9 cellular contexts compared by ENCODE assay signal in genomic region chr2:23939054-23939436, GRCh38. TPM values are rescaled to one million over a fixed set of nuclear protein-coding genes. Genes with fewer than 3 reads are reported as not detected.
A peak's percentile ranks its signal among the peaks of the same experiment; 100 is the strongest.
DNase-seq lines count a peak whose midpoint lies in the region; ATAC-seq and TF ChIP-seq lines count a peak whose summit lies in the region.
"Had no signal": no experiment of that assay in that cellular context is flagged by ENCODE, and none has a peak within 500 bp of the region (broad histone marks: within the 10 kb centered on the region; RNA-seq: fewer than 3 reads in every experiment).

No MANE protein-coding gene starts in this region.

- no peak for DNase-seq in activated naive CD4-positive, alpha-beta T cell treated with anti-CD3 and anti-CD28 coated beads, Interleukin-2, amount 10 ng/mL, durations not matched to agents 7 days and 5 days
- no peak for DNase-seq in activated naive CD4-positive, alpha-beta T cell treated with anti-CD3 and anti-CD28 coated beads, Interleukin-2, amount 50 U/mL, for 16 hours
- no peak for DNase-seq in activated naive CD8-positive, alpha-beta T cell treated with anti-CD3 and anti-CD28 coated beads, Interleukin-2, amount 50 U/mL, for 24 hours
- no peak for DNase-seq in lower lobe of right lung
- no peak for DNase-seq in tibial nerve (ENCODE audit: low spot score in 2 of 2)
- DNase-seq in cerebellar nuclear complex (lab: John Stamatoyannopoulos, UW) = no peak
- no peak for DNase-seq in amygdala (lab: John Stamatoyannopoulos, UW)
- DNase-seq: NCI-H446 treated with DMSO at 0.1 percent for 48 hours had no signal

- ATAC-seq in activated naive CD8-positive, alpha-beta T cell treated with anti-CD3 and anti-CD28 coated beads, Interleukin-2, amount 50 U/mL, for 24 hours = no peak
- ATAC-seq in lower lobe of right lung = no peak
- no peak for ATAC-seq in HG03432 (IDR thresholded peaks at IDR 0.05; ENCODE audit: unreplicated experiment)

- 53 to 58% methylated on average over 7 of the region's 7 CpGs for WGBS in tibial nerve, 2 donors

- H3K27ac ChIP-seq in lower lobe of right lung = peak overlapping the region; percentile 92
- H3K27ac ChIP-seq in tibial nerve = peak overlapping the region in 2 of 4 donors; percentile 20 to 97

- H3K27me3 ChIP-seq in lower lobe of right lung (ENCODE audit: low read depth) = no peaks in the 10 kb centered on the region
- H3K27me3 ChIP-seq in tibial nerve = no peaks in the 10 kb centered on the region

- H3K4me1 Mint-ChIP-seq in activated naive CD4-positive, alpha-beta T cell treated with anti-CD3 and anti-CD28 coated beads, Interleukin-2, amount 10 ng/mL, durations not matched to agents 7 days and 5 days = peaks cover 27% of the 10 kb centered on the region
- H3K4me1 Mint-ChIP-seq in activated naive CD8-positive, alpha-beta T cell treated with anti-CD3 and anti-CD28 coated beads, Interleukin-2, amount 50 U/mL, for 24 hours = peaks cover 25% of the 10 kb centered on the region

- peaks cover 27% of the 10 kb centered on the region for H3K27me3 Mint-ChIP-seq in activated naive CD4-positive, alpha-beta T cell treated with anti-CD3 and anti-CD28 coated beads, Interleukin-2, amount 10 ng/mL, durations not matched to agents 7 days and 5 days
- H3K27me3 Mint-ChIP-seq in activated naive CD8-positive, alpha-beta T cell treated with anti-CD3 and anti-CD28 coated beads, Interleukin-2, amount 50 U/mL, for 24 hours = no peaks in the 10 kb centered on the region

- H3K4me3 ChIP-seq in lower lobe of right lung = peak overlapping the region; percentile 69
- H3K4me3 ChIP-seq in tibial nerve = peak overlapping the region in 3 of 4 donors; percentile 67 to 74 (median 67)

- peaks cover 10% of the 10 kb centered on the region for H3K36me3 Mint-ChIP-seq in activated naive CD4-positive, alpha-beta T cell treated with anti-CD3 and anti-CD28 coated beads, Interleukin-2, amount 10 ng/mL, durations not matched to agents 7 days and 5 days
- peaks cover 7% of the 10 kb centered on the region for H3K36me3 Mint-ChIP-seq in activated naive CD8-positive, alpha-beta T cell treated with anti-CD3 and anti-CD28 coated beads, Interleukin-2, amount 50 U/mL, for 24 hours (ENCODE audit: low read depth)

- intact Hi-C loops in lower lobe of right lung (cut with DNase I) = no loop called here

- peak overlapping the region; percentile 85 for H3K4me3 Mint-ChIP-seq in activated naive CD4-positive, alpha-beta T cell treated with anti-CD3 and anti-CD28 coated beads, Interleukin-2, amount 10 ng/mL, durations not matched to agents 7 days and 5 days
- peak overlapping the region; percentile 86 for H3K4me3 Mint-ChIP-seq in activated naive CD8-positive, alpha-beta T cell treated with anti-CD3 and anti-CD28 coated beads, Interleukin-2, amount 50 U/mL, for 24 hours

- TF ChIP-seq CTCF in lower lobe of right lung (IDR thresholded peaks at IDR 0.05) = no peak
- no peak for TF ChIP-seq CTCF in tibial nerve (IDR thresholded peaks at IDR 0.05)

- H3K36me3 ChIP-seq in lower lobe of right lung (no peaks in the 10 kb centered on the region), tibial nerve (no peaks in the 10 kb centered on the region)

- H3K9me3 Mint-ChIP-seq in activated naive CD4-positive, alpha-beta T cell treated with anti-CD3 and anti-CD28 coated beads, Interleukin-2, amount 10 ng/mL, durations not matched to agents 7 days and 5 days = no peaks in the 10 kb centered on the region
- no peaks in the 10 kb centered on the region for H3K9me3 Mint-ChIP-seq in activated naive CD8-positive, alpha-beta T cell treated with anti-CD3 and anti-CD28 coated beads, Interleukin-2, amount 50 U/mL, for 24 hours

- no peaks in the 10 kb centered on the region for H3K9me3 ChIP-seq in lower lobe of right lung
- no peaks in the 10 kb centered on the region for H3K9me3 ChIP-seq in tibial nerve

- H3K4me1 ChIP-seq in lower lobe of right lung = peaks cover 18% of the 10 kb centered on the region
- peaks cover 0 to 39% (median 13%) of the 10 kb centered on the region in 4 donors for H3K4me1 ChIP-seq in tibial nerve

- CTCF ChIA-PET in activated naive CD4-positive, alpha-beta T cell treated with anti-CD3 and anti-CD28 coated beads, Interleukin-2, amount 10 ng/mL, durations not matched to agents 7 days and 5 days (lab: Charles Lee) = interaction anchor here (1.8 to 3.1 kb wide), 2 partner anchors 10 to 12 kb away, joined by 5 to 29 read pairs; partner anchors contain the start of gene ATAD2B

- TF ChIP-seq EP300 in tibial nerve (IDR thresholded peaks at IDR 0.05) = no peak

- no peak for TF ChIP-seq POLR2A in tibial nerve (IDR thresholded peaks at IDR 0.05)

- H3K27ac Mint-ChIP-seq in activated naive CD4-positive, alpha-beta T cell treated with anti-CD3 and anti-CD28 coated beads, Interleukin-2, amount 10 ng/mL, durations not matched to agents 7 days and 5 days = peak overlapping the region; percentile 74
- H3K27ac Mint-ChIP-seq in activated naive CD8-positive, alpha-beta T cell treated with anti-CD3 and anti-CD28 coated beads, Interleukin-2, amount 50 U/mL, for 24 hours = peak overlapping the region; percentile 82

RNA-seq across cellular contexts. Expression of gene UBXN2A, which starts 1.2 kb away (rescaled TPM):
- total RNA-seq in lower lobe of right lung (14.1 TPM), tibial nerve (10 to 100 TPM; 15.3 to 23.7 (median 17.2) TPM)

RNA-seq across cellular contexts. Expression of gene ATAD2B, which starts 12.1 kb away (rescaled TPM):
- total RNA-seq in lower lobe of right lung (24.3 TPM), tibial nerve (10 to 100 TPM; 39.0 to 56.9 (median 45.2) TPM)
